ENCODE assay signal across 25 cellular contexts in genomic region chr4:118035309-118035708, GRCh38. TPM values are rescaled to one million over a fixed set of nuclear protein-coding genes. Genes with fewer than 3 reads are reported as not detected.
A peak's percentile ranks its signal among the peaks of the same experiment; 100 is the strongest.
DNase-seq lines count a peak whose midpoint lies in the region; ATAC-seq and TF ChIP-seq lines count a peak whose summit lies in the region.
"Had no signal": no experiment of that assay in that cellular context is flagged by ENCODE, and none has a peak within 500 bp of the region (broad histone marks: within the 10 kb centered on the region; RNA-seq: fewer than 3 reads in every experiment).

No MANE protein-coding gene starts in this region.

- H3K9me3 ChIP-seq in SK-N-SH = no peaks in the 10 kb centered on the region
- H3K9me3 ChIP-seq in GM23248 (ENCODE audit: low read depth) = no peaks in the 10 kb centered on the region
- H3K9me3 ChIP-seq: Peyer's patch had no signal

- no peaks in the 10 kb centered on the region for H3K36me3 ChIP-seq in SK-N-SH (replicated peaks in 1 of 2; ENCODE audit: control insufficient read depth in 1 of 2, insufficient read depth in 2 of 2, low read length in 1 of 2)
- H3K36me3 ChIP-seq in GM23248 (ENCODE audit: low read depth) = no peaks in the 10 kb centered on the region
- H3K36me3 ChIP-seq: BLaER1, Peyer's patch had no signal

- H3F3A ChIP-seq in SK-N-SH (replicated peaks; ENCODE audit: insufficient read depth) = peaks cover 8% of the 10 kb centered on the region
- H3F3A ChIP-seq in GM23248 (ENCODE audit: insufficient read depth) = no peaks in the 10 kb centered on the region

- H3K9ac ChIP-seq in SK-N-SH (no peak overlapping the region), GM23248 (no peak overlapping the region)
- H3K9ac ChIP-seq: BLaER1 had no signal

- no peak for ATAC-seq in SK-N-SH treated with all-trans-retinoic acid at 6 μM for 48 hours
- ATAC-seq: HCT116 had no signal

- H3K4me2 ChIP-seq in SK-N-SH = no peak overlapping the region
- no peak overlapping the region for H3K4me2 ChIP-seq in GM23248 (ENCODE audit: unreplicated experiment)
- H3K4me2 ChIP-seq: BLaER1 had no signal

- CTCF ChIA-PET in SK-N-SH (lab: Yijun Ruan, JAX) = interaction anchor here (0.5 to 5.2 kb wide), 9 partner anchors 12 to 1855 kb away, joined by 3 to 66 read pairs (median 6); no protein-coding TSS in a partner anchor

- 78% methylated on average over 1 of the region's 1 CpG for WGBS in SK-N-SH (ENCODE audit: low lambda C conversion rate)
- 58 to 72% methylated on average over 1 of the region's 1 CpG for WGBS in GM23248 (ENCODE audit: low coverage in 1 of 2, low lambda C conversion rate in 2 of 2, missing lambda C conversion rate in 2 of 2), 2 experiments

- H3K79me2 ChIP-seq in SK-N-SH (ENCODE audit: insufficient read depth) = no peaks in the 10 kb centered on the region
- H3K79me2 ChIP-seq in GM23248 (ENCODE audit: insufficient read depth) = no peaks in the 10 kb centered on the region

- TF ChIP-seq EP300 in SK-N-SH (IDR thresholded peaks at IDR 0.05; ENCODE audit: borderline replicate concordance in 1 of 2, low read depth in 1 of 2, low read length in 1 of 2) = no peak

- H4K20me1 ChIP-seq in SK-N-SH (ENCODE audit: insufficient read depth) (no peaks in the 10 kb centered on the region), GM23248 (ENCODE audit: insufficient read depth) (no peaks in the 10 kb centered on the region)
- H4K20me1 ChIP-seq: BLaER1 had no signal

- POLR2A ChIA-PET in SK-N-SH (lab: Yijun Ruan, JAX) = no interaction called here

- no peaks in the 10 kb centered on the region for H3K36me3 Mint-ChIP-seq in osteocyte (ENCODE audit: unreplicated experiment)
- H3K36me3 Mint-ChIP-seq: CD4-positive, CD25-positive, alpha-beta regulatory T cell had no signal

- TF ChIP-seq CTCF in SK-N-SH (IDR thresholded peaks at IDR 0.05) = peak; percentile 28
- peak; percentile 23 for TF ChIP-seq CTCF in astrocyte of the spinal cord (IDR thresholded peaks at IDR 0.05; ENCODE audit: low read depth, low read length)
- TF ChIP-seq CTCF in osteocyte (IDR thresholded peaks at IDR 0.05) = peak; percentile 41

- H3K27me3 ChIP-seq in SK-N-SH (ENCODE audit: insufficient read depth) (no peaks in the 10 kb centered on the region), GM23248 (replicated peaks; ENCODE audit: insufficient read depth) (peaks cover 41% of the 10 kb centered on the region)
- H3K27me3 ChIP-seq: Peyer's patch had no signal

- peak overlapping the region; percentile 21 for H3K4me3 Mint-ChIP-seq in osteocyte (ENCODE audit: unreplicated experiment)
- H3K4me3 Mint-ChIP-seq: CD4-positive, CD25-positive, alpha-beta regulatory T cell had no signal

- H3K4me3 ChIP-seq in SK-N-SH (ENCODE audit: low read depth in 2 of 2, low read length in 1 of 2) = peak overlapping the region in 1 of 2 experiments; percentile 74; a peak in 1 of 4 replicates
- no peak overlapping the region for H3K4me3 ChIP-seq in astrocyte of the spinal cord (ENCODE audit: low read depth, low read length)
- no peak overlapping the region for H3K4me3 ChIP-seq in GM23248
- H3K4me3 ChIP-seq: BLaER1, Peyer's patch had no signal

- no peak for DNase-seq in SK-N-SH
- no peak for DNase-seq in astrocyte of the spinal cord (ENCODE audit: low read depth, low spot score)
- peak; percentile 11 for DNase-seq in fibroblast of peridontal ligament (ENCODE audit: extremely low read depth)
- DNase-seq in osteocyte (ENCODE audit: extremely low spot score, unreplicated experiment) = no peak
- DNase-seq in cerebellar nuclear complex (lab: John Stamatoyannopoulos, UW) = no peak
- DNase-seq in GM19240 (ENCODE audit: insufficient read length, low spot score) = no peak
- DNase-seq in GM23248 = no peak
- DNase-seq: CD4-positive, CD25-positive, alpha-beta regulatory T cell; Kasumi-1; MV-4-11; NCI-H1105; NCI-H1436 treated with DMSO at 0.1 percent for 48 hours; NCI-H187 treated with DMSO at 0.1 percent for 48 hours; NCI-H2171 treated with DMSO at 0.1 percent for 48 hours; NCI-H345; NCI-H510A treated with DMSO at 0.1 percent for 48 hours; OCI-M1; Peyer's patch; SHP77 treated with DMSO at 0.1 percent for 48 hours had no signal

- H3K27ac Mint-ChIP-seq in osteocyte (ENCODE audit: unreplicated experiment) = no peak overlapping the region
- H3K27ac Mint-ChIP-seq: CD4-positive, CD25-positive, alpha-beta regulatory T cell had no signal

- no peak for TF ChIP-seq RAD21 in SK-N-SH (IDR thresholded peaks at IDR 0.05; ENCODE audit: low read length)

- peaks cover 0 to 2% of the 10 kb centered on the region in 2 experiments; a peak in 2 of 4 replicates for H3K4me1 ChIP-seq in SK-N-SH (ENCODE audit: control insufficient read depth in 1 of 2, insufficient read depth in 2 of 2, low read depth in 1 of 2, low read length in 1 of 2)
- H3K4me1 ChIP-seq in GM23248 (ENCODE audit: insufficient read depth) = no peaks in the 10 kb centered on the region

- in situ Hi-C loops in astrocyte of the spinal cord (cut with HindIII; ENCODE audit: low sequenced_read_pairs) (no loop called here), GM23248 (cut with MboI) (no loop called here)

- peaks cover 16% of the 10 kb centered on the region for H3K4me1 Mint-ChIP-seq in osteocyte (ENCODE audit: unreplicated experiment)

- H2AFZ ChIP-seq in SK-N-SH (ENCODE audit: low read depth) (peak overlapping the region; percentile 35; the same call in 1 of the 2 replicates), GM23248 (no peak overlapping the region)

- H3K27ac ChIP-seq in SK-N-SH (ENCODE audit: low read depth in 2 of 2, low read length in 1 of 2) (no peak overlapping the region), GM23248 (no peak overlapping the region)
- H3K27ac ChIP-seq: BLaER1, Peyer's patch, SK-N-MC had no signal

- H3K27me3 Mint-ChIP-seq in osteocyte (ENCODE audit: unreplicated experiment) = peaks cover 5% of the 10 kb centered on the region

- no peaks in the 10 kb centered on the region for H3K9me3 Mint-ChIP-seq in osteocyte (ENCODE audit: unreplicated experiment)

- H3K9me2 ChIP-seq in SK-N-SH (no peaks in the 10 kb centered on the region), GM23248 (ENCODE audit: insufficient read depth) (no peaks in the 10 kb centered on the region)

TF ChIP-seq in SK-N-SH, 30 proteins besides CTCF, POLR2A, EP300 and RAD21:
- TF ChIP-seq FOXJ3 (CRISPR knock-in tag; IDR thresholded peaks at IDR 0.05) = no peak
- TF ChIP-seq RCOR1 (IDR thresholded peaks at IDR 0.05; ENCODE audit: low read length) = no peak
- TF ChIP-seq SIN3A (IDR thresholded peaks at IDR 0.05; ENCODE audit: borderline replicate concordance, low read depth, low read length) = no peak
- TF ChIP-seq POLR2AphosphoS5 (IDR thresholded peaks at IDR 0.05; ENCODE audit: low read depth, low read length) = no peak

TF ChIP-seq in SK-N-SH treated with all-trans-retinoic acid at 6 μM for 48 hours, 23 proteins besides CTCF, POLR2A, EP300 and RAD21 (continues in another document):
- TF ChIP-seq SNAI2 (CRISPR knock-in tag; IDR thresholded peaks at IDR 0.05) (no peak), CSDC2 (CRISPR knock-in tag; IDR thresholded peaks at IDR 0.05) (no peak), TOX (CRISPR knock-in tag; IDR thresholded peaks at IDR 0.05; ENCODE audit: borderline replicate concordance) (no peak), BACH2 (CRISPR knock-in tag; IDR thresholded peaks at IDR 0.05; ENCODE audit: borderline replicate concordance) (no peak), ZNF70 (CRISPR knock-in tag; IDR thresholded peaks at IDR 0.05) (no peak), GLIS3 (CRISPR knock-in tag; IDR thresholded peaks at IDR 0.05) (no peak), TCF4 (CRISPR knock-in tag; IDR thresholded peaks at IDR 0.05; ENCODE audit: borderline replicate concordance) (no peak), ZNF8 (CRISPR knock-in tag; IDR thresholded peaks at IDR 0.05) (no peak), ZNF565 (CRISPR knock-in tag; conservative IDR thresholded peaks at IDR 0.05; ENCODE audit: low read depth) (no peak), ZFP3 (CRISPR knock-in tag; IDR thresholded peaks at IDR 0.05) (no peak), POU6F1 (CRISPR knock-in tag; IDR thresholded peaks at IDR 0.05; ENCODE audit: borderline replicate concordance, low read depth) (no peak), PPARA (CRISPR knock-in tag; IDR thresholded peaks at IDR 0.05; ENCODE audit: borderline replicate concordance) (no peak)
- TF ChIP-seq, protein P1, sequence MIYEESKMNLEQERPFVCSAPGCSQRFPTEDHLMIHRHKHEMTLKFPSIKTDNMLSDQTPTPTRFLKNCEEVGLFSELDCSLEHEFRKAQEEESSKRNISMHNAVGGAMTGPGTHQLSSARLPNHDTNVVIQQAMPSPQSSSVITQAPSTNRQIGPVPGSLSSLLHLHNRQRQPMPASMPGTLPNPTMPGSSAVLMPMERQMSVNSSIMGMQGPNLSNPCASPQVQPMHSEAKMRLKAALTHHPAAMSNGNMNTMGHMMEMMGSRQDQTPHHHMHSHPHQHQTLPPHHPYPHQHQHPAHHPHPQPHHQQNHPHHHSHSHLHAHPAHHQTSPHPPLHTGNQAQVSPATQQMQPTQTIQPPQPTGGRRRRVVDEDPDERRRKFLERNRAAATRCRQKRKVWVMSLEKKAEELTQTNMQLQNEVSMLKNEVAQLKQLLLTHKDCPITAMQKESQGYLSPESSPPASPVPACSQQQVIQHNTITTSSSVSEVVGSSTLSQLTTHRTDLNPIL (CRISPR knock-in tag; IDR thresholded peaks at IDR 0.05; ENCODE audit: low read depth) = no peak

RNA-seq across cellular contexts. Expression of gene NDST3, which starts 1.0 kb away (rescaled TPM):
- 1.2 and 1.4 TPM in 2 replicates for polyA plus RNA-seq in SK-N-SH (2012; rRNA removed)
- 1.3 and 1.7 TPM in 2 replicates for polyA plus RNA-seq in SK-N-SH (2012; cell fraction: cytosol; rRNA removed)
- 0.86 and 1.5 TPM in 2 replicates for polyA plus RNA-seq in SK-N-SH (2012; cell fraction: nucleus; rRNA removed)
- total RNA-seq in osteocyte = 3.2 and 3.6 TPM in 2 replicates
- total RNA-seq in GM23248 (2014; rRNA removed; shearing (Covaris generic)) = not detected in 2 replicates
- not detected in 2 replicates for polyA plus RNA-seq in GM23248 (2016; fragmentation: Nextera tagmentation; extraction: Ambion mirVana)
- total RNA-seq: CD4-positive, CD25-positive, alpha-beta regulatory T cell; HT-29; MCF 10A; Peyer's patch had no signal
- polyA plus RNA-seq: CD4-positive, CD25-positive, alpha-beta regulatory T cell had no signal
